ENCODE assay signal across 8 cellular contexts in the genomic region with DNA sequence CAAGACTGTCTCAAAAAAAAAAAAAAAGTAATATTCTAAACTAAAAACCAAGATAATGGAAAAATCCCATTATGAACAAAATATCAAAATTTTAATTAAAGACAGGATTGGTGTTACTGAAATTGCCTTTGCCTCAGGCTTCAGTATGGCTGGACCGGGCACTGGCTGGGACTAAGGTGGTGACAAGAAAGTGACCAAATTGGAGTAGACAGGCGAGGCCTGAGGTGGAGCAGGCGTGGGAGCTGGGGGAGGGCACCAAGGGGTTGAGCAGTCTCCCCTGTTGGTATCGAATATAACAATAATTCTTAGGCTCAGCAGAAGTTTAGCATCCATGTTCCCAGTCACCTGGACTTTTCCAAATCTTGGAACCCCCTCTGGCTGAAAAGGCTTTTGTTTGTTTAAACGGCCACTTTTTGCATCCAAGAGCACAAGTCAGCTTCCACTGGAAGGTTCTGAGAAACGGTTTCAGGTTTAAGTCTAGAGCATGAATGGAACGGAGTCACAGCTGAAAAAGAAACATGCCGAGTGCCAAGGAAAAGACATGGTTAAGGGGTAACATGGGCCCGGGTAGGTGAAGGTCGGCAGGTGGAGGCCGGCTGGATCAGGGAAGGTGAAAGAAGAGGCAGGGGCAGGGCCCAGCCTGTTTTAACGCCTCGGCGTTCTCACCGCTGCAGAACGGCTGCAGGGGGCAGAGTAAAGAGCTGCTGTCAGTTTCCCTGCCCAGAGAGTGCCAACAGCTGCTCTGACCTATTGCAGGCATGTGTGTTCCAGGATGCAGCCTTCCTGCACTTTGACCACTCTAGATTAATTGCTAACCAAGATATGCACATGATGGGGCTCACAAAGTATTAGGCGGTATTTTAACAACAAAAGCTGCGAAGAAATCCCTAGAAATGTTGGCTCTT. TPM values are rescaled to one million over a fixed set of nuclear protein-coding genes. Genes with fewer than 3 reads are reported as not detected.
DNase-seq lines count a peak whose midpoint lies in the region; ATAC-seq and TF ChIP-seq lines count a peak whose summit lies in the region.

No MANE protein-coding gene starts in this region.

- no peaks in the 10 kb centered on the region for H3K36me3 ChIP-seq in smooth muscle cell (ENCODE audit: low read depth)

- H3K9ac ChIP-seq in smooth muscle cell (ENCODE audit: low read depth), result no peak overlapping the region

- peaks cover 14% of the 10 kb centered on the region for H3K4me1 ChIP-seq in smooth muscle cell (ENCODE audit: low read depth)

- no peak overlapping the region for H3K27ac ChIP-seq in smooth muscle cell (ENCODE audit: low read depth)

- H3K27me3 ChIP-seq in smooth muscle cell (ENCODE audit: low read depth), result no peaks in the 10 kb centered on the region

- DNase-seq in ELR (ENCODE audit: low read depth) (peak; percentile 48), SW480 (ENCODE audit: low spot score) (peak; percentile 69), astrocyte of the spinal cord (ENCODE audit: low read depth, low spot score) (no peak), iPS-NIHi11 (ENCODE audit: low spot score) (peak; percentile 70), smooth muscle cell (lab: John Stamatoyannopoulos, UW; ENCODE audit: unreplicated experiment) (no peak), NCI-H2029 treated with DMSO at 0.1 percent for 48 hours (lab: John Stamatoyannopoulos, UW) (no peak)

- peak overlapping the region; percentile 91 for H2AFZ ChIP-seq in smooth muscle cell (ENCODE audit: low read depth)

- no peaks in the 10 kb centered on the region for H3K79me2 ChIP-seq in smooth muscle cell (ENCODE audit: low read depth)

- H4K20me1 ChIP-seq in smooth muscle cell (ENCODE audit: low read depth), result no peaks in the 10 kb centered on the region

- H3K27me3 Mint-ChIP-seq in IgD-negative memory B cell, result no peaks in the 10 kb centered on the region

- ATAC-seq in GM21723 (IDR thresholded peaks at IDR 0.05; ENCODE audit: unreplicated experiment), result peak; percentile 76

- H3K9me3 ChIP-seq in smooth muscle cell (replicated peaks; ENCODE audit: low read depth), result no peaks in the 10 kb centered on the region

- H3K4me1 Mint-ChIP-seq in IgD-negative memory B cell, result peaks cover 21 to 33% (median 30%) of the 10 kb centered on the region in 3 donors

- WGBS in smooth muscle cell (ENCODE audit: low lambda C conversion rate), result 37% methylated on average over 18 of the region's 18 CpGs

- H3K4me3 ChIP-seq in astrocyte of the spinal cord (ENCODE audit: low read depth, low read length) (peak overlapping the region; percentile 40), smooth muscle cell (peak overlapping the region; percentile 87)

- peaks cover 9% of the 10 kb centered on the region for H3F3A ChIP-seq in smooth muscle cell (ENCODE audit: low read depth)

- in situ Hi-C loops in astrocyte of the spinal cord (cut with HindIII; ENCODE audit: low sequenced_read_pairs), result no loop called here

- no peaks in the 10 kb centered on the region for H3K9me3 Mint-ChIP-seq in IgD-negative memory B cell

- H3K4me2 ChIP-seq in smooth muscle cell, result peak overlapping the region; percentile 82

- H3K36me3 Mint-ChIP-seq in IgD-negative memory B cell, result no peaks in the 10 kb centered on the region

- peak; percentile 13 for TF ChIP-seq CTCF in astrocyte of the spinal cord (IDR thresholded peaks at IDR 0.05; ENCODE audit: low read depth, low read length)
- TF ChIP-seq CTCF in smooth muscle cell (IDR thresholded peaks at IDR 0.05; ENCODE audit: borderline replicate concordance, insufficient read depth, poor library complexity, severe bottlenecking), result no peak

- H3K27ac Mint-ChIP-seq in IgD-negative memory B cell, result peak overlapping the region; percentile 78 to 90 (median 83)

- peak overlapping the region; percentile 87 to 96 (median 90) for H3K4me3 Mint-ChIP-seq in IgD-negative memory B cell

RNA-seq across cellular contexts. Expression of a gene that starts 0.8 kb away (rescaled TPM):
- polyA plus RNA-seq in IgD-negative memory B cell, result 12.3 TPM
- 4.3 and 12.5 TPM in 2 replicates for total RNA-seq in smooth muscle cell
- polyA plus RNA-seq in smooth muscle cell, result 5.8 and 8.1 TPM in 2 replicates

Comparison
In these comparisons a context has a peak if more than half of its experiments do, and no peak if none do; other contexts are left out.
1. DNase-seq: peak in ELR (single experiment), SW480 (single experiment) and iPS-NIHi11 (single experiment); none in astrocyte of the spinal cord (single experiment), smooth muscle cell (single experiment) and NCI-H2029 treated with DMSO at 0.1 percent for 48 hours (single experiment).